In the genomic region with DNA sequence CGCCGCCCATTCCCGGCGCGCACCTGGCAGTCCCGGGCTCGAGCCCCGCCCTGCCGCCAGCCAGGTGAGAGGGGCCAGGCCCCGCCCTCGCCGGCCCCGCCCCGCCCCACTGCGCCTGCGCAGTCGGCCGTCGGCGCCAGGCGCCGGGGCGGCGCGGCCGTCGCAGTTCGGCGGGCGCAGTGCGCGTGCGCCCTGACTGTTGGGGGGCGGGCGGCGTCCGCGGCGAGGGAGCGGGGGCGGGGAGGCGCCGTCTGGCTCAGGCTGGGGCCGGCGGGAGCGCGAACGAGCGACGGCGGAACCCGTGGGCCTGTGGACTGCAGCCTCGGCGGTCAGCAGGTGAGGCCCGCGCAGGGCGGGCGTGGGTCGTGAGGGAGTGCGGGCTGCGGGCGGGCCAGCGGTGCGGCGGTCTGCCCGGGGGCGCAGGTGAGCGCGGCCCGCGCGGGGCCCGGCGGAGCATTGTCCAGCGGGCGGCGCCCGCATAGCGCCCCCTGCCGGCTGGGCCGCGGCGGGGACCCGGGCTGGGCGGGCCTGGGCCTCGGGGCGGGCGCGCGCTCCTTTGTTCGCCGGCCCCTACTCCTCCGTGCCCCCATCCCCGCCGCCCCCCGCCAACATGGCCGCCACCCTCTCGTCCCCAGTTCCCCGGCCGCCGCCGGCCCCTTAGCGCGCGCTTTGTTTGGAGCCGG, we compare ENCODE assay signal across 8 cellular contexts. TPM values are rescaled to one million over a fixed set of nuclear protein-coding genes. Genes with fewer than 3 reads are reported as not detected.
DNase-seq lines count a peak whose midpoint lies in the region; ATAC-seq and TF ChIP-seq lines count a peak whose summit lies in the region.

SPIN1 (plus strand) TSS at position 242 of the 683 bp plus-strand sequence. CDS start 38,096 bp downstream, outside the sequence.

- no peaks in the 10 kb centered on the region for H3K36me3 ChIP-seq in left lung

- H3K9me3 ChIP-seq in left lung = no peaks in the 10 kb centered on the region

- H3K4me1 ChIP-seq in left lung = peaks cover 7 to 46% of the 10 kb centered on the region in 2 donors

- H3K9me3 Mint-ChIP-seq in activated CD4-positive, alpha-beta T cell treated with anti-CD3 and anti-CD28 coated beads, Interleukin-2, amount 10 ng/mL, durations not matched to agents 24 days and 14 days = no peaks in the 10 kb centered on the region

- peaks cover 13% of the 10 kb centered on the region for H3K36me3 Mint-ChIP-seq in activated CD4-positive, alpha-beta T cell treated with anti-CD3 and anti-CD28 coated beads, Interleukin-2, amount 10 ng/mL, durations not matched to agents 24 days and 14 days (ENCODE audit: low read depth)

- intact Hi-C loops in activated CD4-positive, alpha-beta T cell treated with anti-CD3 and anti-CD28 coated beads, Interleukin-2, amount 10 ng/mL, durations not matched to agents 24 days and 14 days (cut with micrococcal nuclease) = loop anchor here (1.0 to 10.0 kb wide), 7 partner anchors 45 to 282 kb away; no protein-coding TSS in a partner anchor
- intact Hi-C loops in left lung (cut with DNase I) = no loop called here

- peak within 1 kb of the TSS; percentile 96 for H3K27ac Mint-ChIP-seq in activated CD4-positive, alpha-beta T cell treated with anti-CD3 and anti-CD28 coated beads, Interleukin-2, amount 10 ng/mL, durations not matched to agents 24 days and 14 days

- H3K27ac ChIP-seq in coronary artery (peak within 1 kb of the TSS; percentile 91 to 94), left lung (peak within 1 kb of the TSS; percentile 82 to 93)

- H3K4me1 Mint-ChIP-seq in activated CD4-positive, alpha-beta T cell treated with anti-CD3 and anti-CD28 coated beads, Interleukin-2, amount 10 ng/mL, durations not matched to agents 24 days and 14 days = peaks cover 29% of the 10 kb centered on the region

- peak within 1 kb of the TSS; percentile 92 for H3K4me3 Mint-ChIP-seq in activated CD4-positive, alpha-beta T cell treated with anti-CD3 and anti-CD28 coated beads, Interleukin-2, amount 10 ng/mL, durations not matched to agents 24 days and 14 days

- H3K4me3 ChIP-seq in coronary artery = peak within 1 kb of the TSS; percentile 85
- H3K4me3 ChIP-seq in left lung = peak within 1 kb of the TSS; percentile 81 to 83

- peak; percentile 13; the same call in 1 of the 2 replicates for TF ChIP-seq CTCF in AG09319 (IDR thresholded peaks at IDR 0.05; ENCODE audit: low read depth, low read length)
- TF ChIP-seq CTCF in coronary artery (IDR thresholded peaks at IDR 0.05) = peak; percentile 42
- TF ChIP-seq CTCF in left lung (IDR thresholded peaks at IDR 0.05) = peak; percentile 35 to 47

- ATAC-seq in GM18868 (IDR thresholded peaks at IDR 0.05; ENCODE audit: unreplicated experiment) = peak; percentile 82
- ATAC-seq in HG03097 (IDR thresholded peaks at IDR 0.05; ENCODE audit: low FRiP score, unreplicated experiment) = peak; percentile 86
- ATAC-seq in left lung = peak; percentile 84

- peaks cover 1% of the 10 kb centered on the region for H3K27me3 Mint-ChIP-seq in activated CD4-positive, alpha-beta T cell treated with anti-CD3 and anti-CD28 coated beads, Interleukin-2, amount 10 ng/mL, durations not matched to agents 24 days and 14 days

- DNase-seq in AG09319 (ENCODE audit: extremely low read depth, low read depth) (peak; percentile 47), NCI-H345 (lab: John Stamatoyannopoulos, UW) (peak; percentile 76), coronary artery (ENCODE audit: low spot score) (peak; percentile 82), left lung (peak; percentile 84 to 93)
- peak; percentile 95 for DNase-seq in activated CD4-positive, alpha-beta T cell treated with anti-CD3 and anti-CD28 coated beads, Interleukin-2, amount 10 ng/mL, durations not matched to agents 24 days and 14 days
- DNase-seq in stimulated activated CD4-positive, alpha-beta T cell treated with anti-CD3 and anti-CD28 coated beads, Interleukin-2, amount 100 ng/mL, for 48 hours = peak; percentile 75 to 84

- H3K27me3 ChIP-seq in left lung = no peaks in the 10 kb centered on the region

RNA-seq across cellular contexts. Expression of gene SPIN1, which starts in this region (rescaled TPM):
- 29.5 and 31.4 TPM in 2 replicates for total RNA-seq in activated CD4-positive, alpha-beta T cell treated with anti-CD3 and anti-CD28 coated beads, Interleukin-2, amount 10 ng/mL, durations not matched to agents 24 days and 14 days
- total RNA-seq in left lung = 10 to 100 TPM; 56.1 to 71.6 TPM

Comparison
In these comparisons a context has a peak if more than half of its experiments do, and no peak if none do; other contexts are left out.
1. Peak in every context shown above with its lines: DNase-seq, ATAC-seq, H3K4me3 ChIP-seq and H3K27ac ChIP-seq.